8 cellular contexts compared by ENCODE assay signal in the genomic region with DNA sequence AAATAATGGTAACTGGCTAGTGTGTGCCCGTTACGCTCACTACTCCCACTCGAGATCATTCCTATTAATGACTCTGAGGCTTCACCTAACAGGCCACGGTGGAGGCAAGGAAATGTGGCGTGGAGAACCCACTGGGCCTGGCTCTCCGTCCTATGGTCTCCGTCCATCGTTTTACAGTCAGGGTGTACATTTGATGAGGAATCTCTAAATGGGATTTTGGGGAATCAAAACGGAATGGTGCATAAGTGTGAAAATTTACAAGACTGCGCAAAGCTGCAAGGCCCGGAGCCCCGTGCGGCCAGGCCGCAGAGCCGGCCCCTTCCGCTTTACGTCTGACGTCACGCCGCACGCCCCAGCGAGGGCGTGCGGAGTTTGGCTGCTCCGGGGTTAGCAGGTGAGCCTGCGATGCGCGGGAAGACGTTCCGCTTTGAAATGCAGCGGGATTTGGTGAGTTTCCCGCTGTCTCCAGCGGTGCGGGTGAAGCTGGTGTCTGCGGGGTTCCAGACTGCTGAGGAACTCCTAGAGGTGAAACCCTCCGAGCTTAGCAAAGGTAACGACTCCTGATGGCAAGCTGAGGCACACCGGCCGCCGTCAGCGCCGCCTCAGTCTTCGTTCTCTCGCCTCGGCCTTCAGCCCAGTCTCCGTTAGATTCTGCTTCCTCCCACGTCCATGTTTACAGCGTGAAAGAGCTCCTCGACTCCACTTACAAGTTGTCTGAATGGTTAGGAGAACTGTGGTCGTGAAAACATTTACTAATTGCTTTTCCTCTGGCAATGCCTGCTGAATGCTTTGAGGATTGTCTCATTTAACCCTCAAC. TPM values are rescaled to one million over a fixed set of nuclear protein-coding genes. Genes with fewer than 3 reads are reported as not detected.
DNase-seq lines count a peak whose midpoint lies in the region; ATAC-seq, FAIRE-seq and TF ChIP-seq lines count a peak whose summit lies in the region.

A gene (plus strand): TSS at position 364 of the 817 bp plus-strand sequence. CDS start 42 bp downstream, at position 406.

- peak within 1 kb of the TSS; percentile 85 for H3K27ac Mint-ChIP-seq in type B pancreatic cell

- H3K4me1 Mint-ChIP-seq in type B pancreatic cell (ENCODE audit: unreplicated experiment): peaks cover 12% of the 10 kb centered on the region

- TF ChIP-seq POLR2A in GM12891 (IDR thresholded peaks at IDR 0.05; ENCODE audit: low read depth, low read length) (peak; percentile 89), adrenal gland (IDR thresholded peaks at IDR 0.05) (peak; percentile 44 to 50)

- H3K27me3 ChIP-seq in adrenal gland (no peaks in the 10 kb centered on the region), heart right ventricle (no peaks in the 10 kb centered on the region)

- no peak for TF ChIP-seq CTCF in adrenal gland (IDR thresholded peaks at IDR 0.05)
- TF ChIP-seq CTCF in heart right ventricle (IDR thresholded peaks at IDR 0.05): peak in 1 of 9 donors; percentile 19
- no peak for TF ChIP-seq CTCF in type B pancreatic cell (conservative IDR thresholded peaks at IDR 0.05)

- intact Hi-C loops in T-helper 1 cell treated with Interleukin-12 subunit alpha and Interleukin-12 subunit beta and Interleukin-4 antibody, amounts not matched to agents 30 ng/mL and 1 ng/mL, for 36 hours (cut with micrococcal nuclease): loop anchor here (1.0 to 2.0 kb wide), 7 partner anchors 10 to 463 kb away; a partner anchor contains a TSS
- intact Hi-C loops in adrenal gland (cut with DNase I) (loop anchor here in 1 of 2 donors (10.0 kb wide), 1 partner anchor 158 kb away; no protein-coding TSS in a partner anchor), heart right ventricle (cut with DNase I) (loop anchor here in 8 of 10 donors (1.0 to 10.0 kb wide), 11 partner anchors 34 to 176 kb away; no protein-coding TSS in a partner anchor), posterior vena cava (cut with DNase I) (no loop called here)

- H3K36me3 ChIP-seq in adrenal gland (replicated peaks in 1 of 2) (peaks cover 0 to 9% of the 10 kb centered on the region in 2 donors), heart right ventricle (peaks cover 0 to 22% (median 4%) of the 10 kb centered on the region in 9 donors)

- H3K36me3 Mint-ChIP-seq in type B pancreatic cell: peaks cover 4% of the 10 kb centered on the region

- H3K9me3 ChIP-seq in adrenal gland (replicated peaks in 1 of 3): no peaks in the 10 kb centered on the region
- no peaks in the 10 kb centered on the region for H3K9me3 ChIP-seq in heart right ventricle

- peaks cover 0 to 13% of the 10 kb centered on the region in 2 donors for H3K4me1 ChIP-seq in adrenal gland (replicated peaks in 1 of 2)
- peaks cover 0 to 25% (median 16%) of the 10 kb centered on the region in 9 donors for H3K4me1 ChIP-seq in heart right ventricle

- peak; percentile 95 for FAIRE-seq in GM12891 (lab: Jason Lieb, UNC)

- no peaks in the 10 kb centered on the region for H3K27me3 Mint-ChIP-seq in type B pancreatic cell

- H3K4me3 ChIP-seq in adrenal gland (peak within 1 kb of the TSS in 3 of 4 donors; percentile 17 to 70 (median 68)), heart right ventricle (peak within 1 kb of the TSS; percentile 21 to 87 (median 72))

- DNase-seq in GM12891 (ENCODE audit: insufficient read length, low spot score) (peak; percentile 80), NCI-H1436 treated with DMSO at 0.1 percent for 48 hours (lab: John Stamatoyannopoulos, UW) (peak; percentile 58), adrenal gland (peak; percentile 85 to 92 (median 88)), heart right ventricle (peak; percentile 84 to 87), posterior vena cava (ENCODE audit: low spot score) (peak; percentile 95), type B pancreatic cell (ENCODE audit: extremely low spot score, unreplicated experiment) (peak; percentile 84)

- ATAC-seq in HG02759 (IDR thresholded peaks at IDR 0.05; ENCODE audit: unreplicated experiment) (peak; percentile 99), heart right ventricle (peak; percentile 99 to 100 (median 99))

- peak within 1 kb of the TSS in 4 of 5 donors; percentile 72 to 82 (median 78) for H3K27ac ChIP-seq in adrenal gland
- peak within 1 kb of the TSS in 9 of 10 donors; percentile 67 to 90 (median 82) for H3K27ac ChIP-seq in heart right ventricle

- peak within 1 kb of the TSS; percentile 93 for H3K4me3 Mint-ChIP-seq in type B pancreatic cell

- 10 to 28% (median 11%) methylated on average over 21 to 50 of the region's 50 CpGs for WGBS in adrenal gland, 4 donors
- WGBS in heart right ventricle, 2 donors: 10 to 13% methylated on average over 50 of the region's 50 CpGs

- H3K9me3 Mint-ChIP-seq in type B pancreatic cell: no peaks in the 10 kb centered on the region

TF ChIP-seq in GM12891, 5 proteins besides CTCF, POLR2A, EP300 and RAD21:
- TF ChIP-seq TAF1 (IDR thresholded peaks at IDR 0.05; ENCODE audit: low read depth, low read length) (peak; percentile 55; the same call in 1 of the 2 replicates), PAX5 (IDR thresholded peaks at IDR 0.05; ENCODE audit: insufficient read depth, low read length, severe bottlenecking) (no peak), POLR2AphosphoS5 (IDR thresholded peaks at IDR 0.05; ENCODE audit: low read depth, low read length) (peak; percentile 89), POU2F2 (IDR thresholded peaks at IDR 0.05; ENCODE audit: low read depth, low read length) (peak; percentile 59; the same call in 1 of the 2 replicates), SPI1 (IDR thresholded peaks at IDR 0.05; ENCODE audit: low read depth, low read length) (peak; percentile 67)

RNA-seq across cellular contexts. Expression of the gene that starts here (rescaled TPM):
- 72.4 TPM for polyA plus RNA-seq in GM12891 (2012; ENCODE audit: low read depth, missing spikeins)
- 74.7 and 77.4 TPM in 2 replicates for total RNA-seq in T-helper 1 cell treated with Interleukin-12 subunit alpha and Interleukin-12 subunit beta and Interleukin-4 antibody, amounts not matched to agents 30 ng/mL and 1 ng/mL, for 36 hours
- total RNA-seq in adrenal gland (10 to 100 TPM; 11.7 to 40.2 (median 29.8) TPM), heart right ventricle (10 to 100 TPM; 33.2 to 40.7 (median 37.6) TPM), posterior vena cava (10 to 100 TPM; 19.7 to 22.6 TPM), type B pancreatic cell (ENCODE audit: low replicate concordance) (32.0 and 36.8 TPM in 2 replicates)
- polyA plus RNA-seq in adrenal gland (10 to 100 TPM; 29.7 to 60.2 (median 30.3) TPM), heart right ventricle (10 to 100 TPM; 19.4 to 33.1 TPM)

Comparison
In these comparisons a context has a peak if more than half of its experiments do, and no peak if none do; other contexts are left out.
1. Peak in every context shown above with its lines: DNase-seq, ATAC-seq, H3K4me3 ChIP-seq and H3K27ac ChIP-seq.
2. intact Hi-C loops: an anchor here in T-helper 1 cell treated with Interleukin-12 subunit alpha and Interleukin-12 subunit beta and Interleukin-4 antibody, amounts not matched to agents 30 ng/mL and 1 ng/mL, for 36 hours (1.0 to 2.0 kb wide) and heart right ventricle (1.0 to 10.0 kb wide); none called in posterior vena cava.